ENCODE assay signal across 9 cellular contexts in the genomic region with DNA sequence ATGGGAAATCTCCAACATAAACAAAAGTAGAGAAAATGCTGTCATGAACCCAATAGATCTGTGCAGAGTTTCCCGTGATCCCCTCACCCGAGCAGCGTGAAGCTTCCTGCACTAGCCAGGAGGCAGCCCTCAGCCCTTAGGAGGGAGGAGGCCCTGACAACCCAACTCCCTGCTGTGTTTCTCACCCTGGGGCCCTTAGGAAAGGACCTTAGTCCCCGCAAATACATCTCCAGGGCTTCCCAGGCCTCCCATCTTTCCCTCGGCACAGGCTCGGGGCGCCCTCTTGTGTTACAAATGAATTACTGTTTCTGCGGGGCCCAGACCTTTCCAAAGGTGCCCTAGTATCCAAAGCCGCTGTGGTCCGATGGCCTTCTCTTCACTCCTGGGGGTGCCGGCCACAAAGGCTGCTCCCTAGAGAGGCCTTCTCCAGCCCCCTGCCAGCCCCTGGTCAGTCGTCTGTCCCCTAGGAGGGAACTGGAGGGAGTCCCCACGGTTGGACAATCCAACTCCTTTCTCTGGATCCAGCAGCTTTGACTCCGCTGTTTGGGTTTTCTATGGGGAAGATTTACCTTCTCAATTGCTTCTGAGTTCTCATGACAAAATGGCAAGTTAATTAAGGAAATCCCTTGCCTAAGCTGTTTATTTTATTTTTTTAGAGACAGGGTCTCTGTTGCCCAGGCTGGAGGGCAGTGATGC. TPM values are rescaled to one million over a fixed set of nuclear protein-coding genes. Genes with fewer than 3 reads are reported as not detected.
A peak's percentile ranks its signal among the peaks of the same experiment; 100 is the strongest.
DNase-seq lines count a peak whose midpoint lies in the region; ATAC-seq and TF ChIP-seq lines count a peak whose summit lies in the region.
"Had no signal": no experiment of that assay in that cellular context is flagged by ENCODE, and none has a peak within 500 bp of the region (broad histone marks: within the 10 kb centered on the region; RNA-seq: fewer than 3 reads in every experiment).

No MANE protein-coding gene starts in this region.

- peaks cover 8% of the 10 kb centered on the region for H3K4me1 Mint-ChIP-seq in progenitor cell of endocrine pancreas (ENCODE audit: low read depth)

- H3K9me3 Mint-ChIP-seq in progenitor cell of endocrine pancreas (ENCODE audit: low read depth), result no peaks in the 10 kb centered on the region
- H3K9me3 Mint-ChIP-seq: T-helper 1 cell treated with Interleukin-12 subunit alpha and Interleukin-12 subunit beta and Interleukin-4 antibody, amounts not matched to agents 30 μg/mL and 1 μg/mL, for 36 hours had no signal

- H3K36me3 Mint-ChIP-seq in progenitor cell of endocrine pancreas (ENCODE audit: insufficient read depth), result peaks cover 12% of the 10 kb centered on the region

- H3K27me3 Mint-ChIP-seq in progenitor cell of endocrine pancreas, result no peaks in the 10 kb centered on the region

- in situ Hi-C loops in KBM-7 (cut with MboI; ENCODE audit: low pct_unique_long_range_greater_than_20kb, low sequenced_read_pairs), result no loop called here

- peak overlapping the region; percentile 80 for H3K27ac Mint-ChIP-seq in progenitor cell of endocrine pancreas
- H3K27ac Mint-ChIP-seq: T-helper 1 cell treated with Interleukin-12 subunit alpha and Interleukin-12 subunit beta and Interleukin-4 antibody, amounts not matched to agents 30 μg/mL and 1 μg/mL, for 36 hours had no signal

- H3K4me3 Mint-ChIP-seq in progenitor cell of endocrine pancreas (ENCODE audit: low read depth), result no peak overlapping the region
- H3K4me3 Mint-ChIP-seq: T-helper 1 cell treated with Interleukin-12 subunit alpha and Interleukin-12 subunit beta and Interleukin-4 antibody, amounts not matched to agents 30 μg/mL and 1 μg/mL, for 36 hours had no signal

- TF ChIP-seq CTCF in progenitor cell of endocrine pancreas (IDR thresholded peaks at IDR 0.05; ENCODE audit: unreplicated experiment), result peak; percentile 89

- ATAC-seq in GM18498 (IDR thresholded peaks at IDR 0.05; ENCODE audit: unreplicated experiment) (no peak), GM21390 (IDR thresholded peaks at IDR 0.05; ENCODE audit: unreplicated experiment) (no peak)

- DNase-seq in DMS53 (lab: John Stamatoyannopoulos, UW), result peak; percentile 92
- peak; percentile 67 for DNase-seq in KBM-7
- DNase-seq in RKO (ENCODE audit: low spot score), result peak; percentile 71
- peak; percentile 39 for DNase-seq in activated naive CD4-positive, alpha-beta T cell treated with anti-CD3 and anti-CD28 coated beads, Interleukin-2, amount 50 U/mL, for 16 hours
- DNase-seq in glomerular visceral epithelial cell (ENCODE audit: extremely low spot score), result peak; percentile 65
- DNase-seq in progenitor cell of endocrine pancreas (ENCODE audit: low spot score, unreplicated experiment), result peak; percentile 49

RNA-seq across cellular contexts. Expression of gene SH2B2, which starts 49.9 kb away (rescaled TPM):
- total RNA-seq in progenitor cell of endocrine pancreas, result 11.2 and 11.5 TPM in 2 replicates

Comparison
In these comparisons a context has a peak if more than half of its experiments do, and no peak if none do; other contexts are left out.
1. DNase-seq: peak in every context shown above with its lines; median percentile 92 in DMS53; 71 in RKO; 67 in KBM-7; 65 in glomerular visceral epithelial cell; 49 in progenitor cell of endocrine pancreas; 39 in activated naive CD4-positive, alpha-beta T cell treated with anti-CD3 and anti-CD28 coated beads, Interleukin-2, amount 50 U/mL, for 16 hours.